Comparison of ENCODE assay signal across 1 cellular context in the genomic region with DNA sequence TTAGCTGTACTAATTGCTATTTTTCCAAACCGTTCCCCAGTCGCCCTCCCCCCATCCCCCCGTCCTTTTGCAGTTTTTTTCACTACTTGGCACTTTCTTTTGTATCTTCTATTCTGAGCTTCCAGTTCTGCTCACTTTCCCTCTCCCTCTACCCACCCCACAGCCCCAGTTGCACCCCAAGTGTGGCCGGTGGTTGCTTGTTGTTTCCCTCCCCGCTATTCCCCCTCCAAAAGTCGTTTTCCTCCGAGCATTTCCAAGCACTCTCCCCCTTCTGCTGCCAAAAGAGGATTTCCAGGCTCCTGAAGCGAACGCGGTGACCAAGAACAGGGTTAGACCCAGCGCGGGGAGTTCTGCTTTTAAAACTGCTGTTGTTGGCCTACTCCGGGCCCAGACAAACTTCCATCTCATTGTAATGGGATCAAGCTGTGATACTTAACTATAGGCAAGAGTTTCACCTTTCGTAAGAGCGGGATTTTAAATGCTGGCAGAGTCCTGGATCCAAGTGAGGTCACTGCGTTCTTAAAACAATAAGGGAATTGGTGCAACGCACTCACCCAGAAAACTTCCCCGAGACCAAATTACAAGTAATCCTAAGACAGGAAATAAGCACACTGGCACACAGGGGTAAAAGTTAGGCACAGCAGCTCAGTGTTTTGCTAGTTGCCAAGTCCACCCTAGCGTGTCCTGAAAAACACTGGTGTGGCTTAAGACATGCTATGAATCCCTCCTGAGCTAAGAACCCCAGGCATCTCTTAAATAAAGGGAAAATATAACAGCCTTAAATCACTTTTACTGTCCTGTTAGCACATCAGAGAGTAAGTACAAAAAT.
TF ChIP-seq lines count a peak whose summit lies in the region.

No MANE protein-coding gene starts in this region.

TF ChIP-seq in IMR-90, 13 proteins besides CTCF, POLR2A, EP300 and RAD21:
- TF ChIP-seq MAZ (IDR thresholded peaks at IDR 0.05; ENCODE audit: borderline replicate concordance, low read depth, low read length): no peak
- TF ChIP-seq ELK1 (IDR thresholded peaks at IDR 0.05; ENCODE audit: borderline replicate concordance, low read depth, low read length): no peak
- no peak for TF ChIP-seq CHD1 (IDR thresholded peaks at IDR 0.05; ENCODE audit: low read depth, low read length)
- TF ChIP-seq SMC3 (IDR thresholded peaks at IDR 0.05; ENCODE audit: low read depth, low read length): no peak
- no peak for TF ChIP-seq MAFK (IDR thresholded peaks at IDR 0.05; ENCODE audit: low read depth, low read length)
- no peak for TF ChIP-seq NFE2L2 (IDR thresholded peaks at IDR 0.05; ENCODE audit: low read depth, low read length)
- TF ChIP-seq MXI1 (IDR thresholded peaks at IDR 0.05; ENCODE audit: borderline replicate concordance, low read depth, low read length): no peak
